Comparison of ENCODE assay signal across 8 cellular contexts in genomic region chr10:60944910-60945297, GRCh38. TPM values are rescaled to one million over a fixed set of nuclear protein-coding genes. Genes with fewer than 3 reads are reported as not detected.
DNase-seq lines count a peak whose midpoint lies in the region; ATAC-seq and TF ChIP-seq lines count a peak whose summit lies in the region.

No MANE protein-coding gene starts in this region.

- no peak overlapping the region for H3K27ac ChIP-seq in GM23338 (ENCODE audit: low read depth)
- peak overlapping the region; percentile 89 for H3K27ac ChIP-seq in right cardiac atrium (ENCODE audit: low read length)

- no peaks in the 10 kb centered on the region for H3K79me2 ChIP-seq in GM23338 (replicated peaks; ENCODE audit: insufficient read depth)

- H3K9me3 Mint-ChIP-seq in GM23338, result no peaks in the 10 kb centered on the region
- no peaks in the 10 kb centered on the region for H3K9me3 Mint-ChIP-seq in activated T-helper 1 cell treated with anti-CD3 and anti-CD28 coated beads, Interleukin-12 subunit alpha, Interleukin-12 subunit beta, Interleukin-2, Interleukin-4 antibody, amounts not matched to agents 30 ng/mL and 10 ng/mL and 1 ng/mL, durations not matched to agents 14 hours and 24 hours and 36 hours

- H3K4me3 Mint-ChIP-seq in GM23338, result peak overlapping the region; percentile 87
- H3K4me3 Mint-ChIP-seq in activated T-helper 1 cell treated with anti-CD3 and anti-CD28 coated beads, Interleukin-12 subunit alpha, Interleukin-12 subunit beta, Interleukin-2, Interleukin-4 antibody, amounts not matched to agents 30 ng/mL and 10 ng/mL and 1 ng/mL, durations not matched to agents 14 hours and 24 hours and 36 hours, result peak overlapping the region; percentile 72

- intact Hi-C loops in activated T-helper 1 cell treated with anti-CD3 and anti-CD28 coated beads, Interleukin-12 subunit alpha, Interleukin-12 subunit beta, Interleukin-2, Interleukin-4 antibody, amounts not matched to agents 30 ng/mL and 10 ng/mL and 1 ng/mL, durations not matched to agents 14 hours and 24 hours and 36 hours (cut with micrococcal nuclease), result loop anchor here (5.0 to 10.0 kb wide), 2 partner anchors 342 to 940 kb away; no protein-coding TSS in a partner anchor
- intact Hi-C loops in right cardiac atrium (cut with DNase I), result loop anchor here in 2 of 4 donors (5.0 kb wide), 2 partner anchors 43 to 48 kb away; no protein-coding TSS in a partner anchor

- peak overlapping the region; percentile 94 for H3K4me2 ChIP-seq in GM23338

- H3K4me3 ChIP-seq in GM23338 (peak overlapping the region; percentile 79), right cardiac atrium (ENCODE audit: low read length) (peak overlapping the region; percentile 91), skeletal muscle cell (ENCODE audit: low read depth, low read length) (peak overlapping the region; percentile 81)

- H3K4me1 ChIP-seq in GM23338 (ENCODE audit: insufficient read depth) (peaks cover 9% of the 10 kb centered on the region), right cardiac atrium (ENCODE audit: control insufficient read depth, insufficient read depth, low read length) (no peaks in the 10 kb centered on the region)

- H3K27me3 Mint-ChIP-seq in GM23338 (ENCODE audit: insufficient read depth, low read depth, poor library complexity), result peaks cover 12% of the 10 kb centered on the region
- H3K27me3 Mint-ChIP-seq in activated T-helper 1 cell treated with anti-CD3 and anti-CD28 coated beads, Interleukin-12 subunit alpha, Interleukin-12 subunit beta, Interleukin-2, Interleukin-4 antibody, amounts not matched to agents 30 ng/mL and 10 ng/mL and 1 ng/mL, durations not matched to agents 14 hours and 24 hours and 36 hours (ENCODE audit: insufficient read depth), result peaks cover 71% of the 10 kb centered on the region

- DNase-seq in GM23338 (ENCODE audit: low spot score) (no peak), right cardiac atrium (no peak), skeletal muscle cell (ENCODE audit: low read depth) (no peak), superior temporal gyrus (ENCODE audit: extremely low spot score) (no peak)
- DNase-seq in activated T-helper 1 cell treated with anti-CD3 and anti-CD28 coated beads, Interleukin-12 subunit alpha, Interleukin-12 subunit beta, Interleukin-2, Interleukin-4 antibody, amounts not matched to agents 30 ng/mL and 10 ng/mL and 1 ng/mL, durations not matched to agents 14 hours and 24 hours and 36 hours (ENCODE audit: low spot score), result no peak
- DNase-seq in activated effector memory CD4-positive, alpha-beta T cell treated with anti-CD3 and anti-CD28 coated beads, Interleukin-2, amount 50 U/mL, for 16 hours, result no peak

- H3K9me3 ChIP-seq in right cardiac atrium (ENCODE audit: control insufficient read depth, low read length), result no peaks in the 10 kb centered on the region

- no peaks in the 10 kb centered on the region for H3K36me3 Mint-ChIP-seq in GM23338 (ENCODE audit: low read depth)
- no peaks in the 10 kb centered on the region for H3K36me3 Mint-ChIP-seq in activated T-helper 1 cell treated with anti-CD3 and anti-CD28 coated beads, Interleukin-12 subunit alpha, Interleukin-12 subunit beta, Interleukin-2, Interleukin-4 antibody, amounts not matched to agents 30 ng/mL and 10 ng/mL and 1 ng/mL, durations not matched to agents 14 hours and 24 hours and 36 hours (ENCODE audit: low read depth)

- no peaks in the 10 kb centered on the region for H3K36me3 ChIP-seq in GM23338 (ENCODE audit: insufficient read depth)

- ATAC-seq in GM23338, result no peak
- no peak for ATAC-seq in right cardiac atrium
- ATAC-seq in HG03342 (IDR thresholded peaks at IDR 0.05; ENCODE audit: unreplicated experiment), result no peak
- no peak for ATAC-seq in GM21447 (IDR thresholded peaks at IDR 0.05; ENCODE audit: unreplicated experiment)

- TF ChIP-seq CTCF in GM23338 (conservative IDR thresholded peaks at IDR 0.05; ENCODE audit: low read depth in 2 of 2), result no peak

- H3K27ac Mint-ChIP-seq in GM23338, result peak overlapping the region; percentile 84; the same call in 1 of the 2 replicates
- H3K27ac Mint-ChIP-seq in activated T-helper 1 cell treated with anti-CD3 and anti-CD28 coated beads, Interleukin-12 subunit alpha, Interleukin-12 subunit beta, Interleukin-2, Interleukin-4 antibody, amounts not matched to agents 30 ng/mL and 10 ng/mL and 1 ng/mL, durations not matched to agents 14 hours and 24 hours and 36 hours, result no peak overlapping the region

- WGBS in right cardiac atrium, result 40% methylated on average over 4 of the region's 4 CpGs

- H3F3A ChIP-seq in GM23338 (replicated peaks; ENCODE audit: low read depth), result no peaks in the 10 kb centered on the region

- peaks cover 16% of the 10 kb centered on the region for H3K4me1 Mint-ChIP-seq in GM23338
- peaks cover 12% of the 10 kb centered on the region for H3K4me1 Mint-ChIP-seq in activated T-helper 1 cell treated with anti-CD3 and anti-CD28 coated beads, Interleukin-12 subunit alpha, Interleukin-12 subunit beta, Interleukin-2, Interleukin-4 antibody, amounts not matched to agents 30 ng/mL and 10 ng/mL and 1 ng/mL, durations not matched to agents 14 hours and 24 hours and 36 hours (ENCODE audit: low read depth)

- peak overlapping the region; percentile 97 for H2AFZ ChIP-seq in GM23338

- H3K9me2 ChIP-seq in GM23338 (ENCODE audit: insufficient read depth), result no peaks in the 10 kb centered on the region

- peaks cover 17% of the 10 kb centered on the region for H3K27me3 ChIP-seq in GM23338 (ENCODE audit: insufficient read depth)
- no peaks in the 10 kb centered on the region for H3K27me3 ChIP-seq in right cardiac atrium (ENCODE audit: control insufficient read depth, insufficient read depth)

- H4K20me1 ChIP-seq in GM23338 (replicated peaks; ENCODE audit: insufficient read depth), result no peaks in the 10 kb centered on the region

TF ChIP-seq in GM23338, 12 proteins besides CTCF, POLR2A, EP300 and RAD21:
- TF ChIP-seq NANOG (IDR thresholded peaks at IDR 0.05; ENCODE audit: borderline replicate concordance) (no peak), EZH2 (IDR thresholded peaks at IDR 0.05; ENCODE audit: low read depth, unreplicated experiment) (no peak), ZNF114 (CRISPR knock-in tag; IDR thresholded peaks at IDR 0.05) (no peak), POLR2AphosphoS5 (IDR thresholded peaks at IDR 0.05; ENCODE audit: low read depth) (no peak), EZH2phosphoT487 (IDR thresholded peaks at IDR 0.05; ENCODE audit: unreplicated experiment) (no peak), JUNB (IDR thresholded peaks at IDR 0.05; ENCODE audit: unreplicated experiment) (no peak), CREB1 (CRISPR knock-in tag; IDR thresholded peaks at IDR 0.05; ENCODE audit: low read depth) (no peak), ETS1 (IDR thresholded peaks at IDR 0.05) (no peak), STAT1 (IDR thresholded peaks at IDR 0.05; ENCODE audit: unreplicated experiment) (no peak)
- TF ChIP-seq, protein P1, sequence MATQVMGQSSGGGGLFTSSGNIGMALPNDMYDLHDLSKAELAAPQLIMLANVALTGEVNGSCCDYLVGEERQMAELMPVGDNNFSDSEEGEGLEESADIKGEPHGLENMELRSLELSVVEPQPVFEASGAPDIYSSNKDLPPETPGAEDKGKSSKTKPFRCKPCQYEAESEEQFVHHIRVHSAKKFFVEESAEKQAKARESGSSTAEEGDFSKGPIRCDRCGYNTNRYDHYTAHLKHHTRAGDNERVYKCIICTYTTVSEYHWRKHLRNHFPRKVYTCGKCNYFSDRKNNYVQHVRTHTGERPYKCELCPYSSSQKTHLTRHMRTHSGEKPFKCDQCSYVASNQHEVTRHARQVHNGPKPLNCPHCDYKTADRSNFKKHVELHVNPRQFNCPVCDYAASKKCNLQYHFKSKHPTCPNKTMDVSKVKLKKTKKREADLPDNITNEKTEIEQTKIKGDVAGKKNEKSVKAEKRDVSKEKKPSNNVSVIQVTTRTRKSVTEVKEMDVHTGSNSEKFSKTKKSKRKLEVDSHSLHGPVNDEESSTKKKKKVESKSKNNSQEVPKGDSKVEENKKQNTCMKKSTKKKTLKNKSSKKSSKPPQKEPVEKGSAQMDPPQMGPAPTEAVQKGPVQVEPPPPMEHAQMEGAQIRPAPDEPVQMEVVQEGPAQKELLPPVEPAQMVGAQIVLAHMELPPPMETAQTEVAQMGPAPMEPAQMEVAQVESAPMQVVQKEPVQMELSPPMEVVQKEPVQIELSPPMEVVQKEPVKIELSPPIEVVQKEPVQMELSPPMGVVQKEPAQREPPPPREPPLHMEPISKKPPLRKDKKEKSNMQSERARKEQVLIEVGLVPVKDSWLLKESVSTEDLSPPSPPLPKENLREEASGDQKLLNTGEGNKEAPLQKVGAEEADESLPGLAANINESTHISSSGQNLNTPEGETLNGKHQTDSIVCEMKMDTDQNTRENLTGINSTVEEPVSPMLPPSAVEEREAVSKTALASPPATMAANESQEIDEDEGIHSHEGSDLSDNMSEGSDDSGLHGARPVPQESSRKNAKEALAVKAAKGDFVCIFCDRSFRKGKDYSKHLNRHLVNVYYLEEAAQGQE (IDR thresholded peaks at IDR 0.05; ENCODE audit: unreplicated experiment), result no peak

RNA-seq across cellular contexts. Expression of gene RHOBTB1, which starts 0.9 kb away (rescaled TPM):
- 13.2 and 24.8 TPM in 2 replicates for total RNA-seq in GM23338 (2014; rRNA removed; shearing (Covaris generic))
- polyA plus RNA-seq in GM23338 (2016; fragmentation: Nextera tagmentation; extraction: Ambion mirVana) (4.6 and 4.8 TPM in 2 replicates), right cardiac atrium (5.8 TPM)
- total RNA-seq in activated T-helper 1 cell treated with anti-CD3 and anti-CD28 coated beads, Interleukin-12 subunit alpha, Interleukin-12 subunit beta, Interleukin-2, Interleukin-4 antibody, amounts not matched to agents 30 ng/mL and 10 ng/mL and 1 ng/mL, durations not matched to agents 14 hours and 24 hours and 36 hours, result not detected in 2 replicates
- 10 to 100 TPM in 2 of 4 donors, 1 to 10 TPM in 2; 9.3 to 13.8 (median 11.0) TPM for total RNA-seq in right cardiac atrium
